1 cellular context compared by ENCODE assay signal in the genomic region with DNA sequence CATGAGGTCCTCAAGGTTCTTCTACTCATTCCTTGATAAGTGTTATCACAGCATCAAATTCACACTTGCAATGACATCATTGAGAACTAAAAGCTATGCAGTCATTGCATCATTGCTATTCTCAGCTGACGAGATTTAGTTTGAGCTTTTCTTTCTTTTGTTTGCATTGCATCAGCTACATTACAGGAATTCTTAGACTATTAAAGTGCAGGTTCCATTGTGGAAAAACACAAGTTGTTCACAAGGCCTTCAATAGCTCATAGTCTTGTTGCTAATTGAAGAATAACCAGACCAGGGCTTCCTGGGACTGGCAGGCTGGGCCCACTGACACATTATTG.
TF ChIP-seq lines count a peak whose summit lies in the region.

No MANE protein-coding gene starts in this region.

TF ChIP-seq in HepG2, 621 proteins besides CTCF, POLR2A, EP300 and RAD21 (continued from another document and continues in another):
- TF ChIP-seq RBAK (CRISPR knock-in tag; IDR thresholded peaks at IDR 0.05) (no peak), HOXA5 (CRISPR knock-in tag; IDR thresholded peaks at IDR 0.05) (0 out of 2 replicates have a peak, but pooled peaks have one; percentile 55), POGZ (CRISPR knock-in tag; IDR thresholded peaks at IDR 0.05) (no peak; the same call in 1 of the 2 replicates), ZSCAN25 (CRISPR knock-in tag; IDR thresholded peaks at IDR 0.05) (no peak), MIER3 (CRISPR knock-in tag; IDR thresholded peaks at IDR 0.05; ENCODE audit: borderline replicate concordance) (peak; percentile 84; the same call in 1 of the 2 replicates), ZMYM4 (CRISPR knock-in tag; IDR thresholded peaks at IDR 0.05) (0 out of 2 replicates have a peak, but pooled peaks have one; percentile 32), RARA (CRISPR knock-in tag; IDR thresholded peaks at IDR 0.05) (peak; percentile 54), TGIF2 (CRISPR knock-in tag; IDR thresholded peaks at IDR 0.05) (peak; percentile 48; the same call in 1 of the 2 replicates), KDM3A (CRISPR knock-in tag; IDR thresholded peaks at IDR 0.05; ENCODE audit: low read depth) (peak; percentile 32; the same call in 1 of the 2 replicates), DNMT3B (CRISPR knock-in tag; conservative IDR thresholded peaks at IDR 0.05) (peak; percentile 79), BCL6 (CRISPR knock-in tag; IDR thresholded peaks at IDR 0.05) (peak; percentile 82), ZNF564 (CRISPR knock-in tag; IDR thresholded peaks at IDR 0.05) (0 out of 2 replicates have a peak, but pooled peaks have one; percentile 32), HNF4A (CRISPR knock-in tag; IDR thresholded peaks at IDR 0.05) (peak; percentile 62), ZNF317 (CRISPR knock-in tag; IDR thresholded peaks at IDR 0.05) (peak; percentile 48; the same call in 1 of the 2 replicates), FOXJ3 (CRISPR knock-in tag; IDR thresholded peaks at IDR 0.05; ENCODE audit: borderline replicate concordance) (peak; percentile 62; the same call in 1 of the 2 replicates), ISL2 (CRISPR knock-in tag; IDR thresholded peaks at IDR 0.05) (peak; percentile 84), HMG20A (CRISPR knock-in tag; IDR thresholded peaks at IDR 0.05; ENCODE audit: borderline replicate concordance) (peak; percentile 86; the same call in 1 of the 2 replicates), ATF1 (CRISPR knock-in tag; IDR thresholded peaks at IDR 0.05) (peak; percentile 51; the same call in 1 of the 2 replicates), ZNF878 (CRISPR knock-in tag; IDR thresholded peaks at IDR 0.05) (peak; percentile 87), ZFP1 (CRISPR knock-in tag; IDR thresholded peaks at IDR 0.05) (0 out of 2 replicates have a peak, but pooled peaks have one; percentile 34), TARDBP (CRISPR knock-in tag; IDR thresholded peaks at IDR 0.05) (0 out of 2 replicates have a peak, but pooled peaks have one; percentile 25), SOX13 (IDR thresholded peaks at IDR 0.05) (no peak), SOX13 (CRISPR knock-in tag; conservative IDR thresholded peaks at IDR 0.05 in 1 of 2, IDR thresholded peaks at IDR 0.05 in 1 of 2) (peak in 1 of 2 experiments; percentile 97; a peak in 2 of 4 replicates), JUND (CRISPR knock-in tag; IDR thresholded peaks at IDR 0.05) (0 out of 2 replicates have a peak, but pooled peaks have one; percentile 15), SMAD1 (CRISPR knock-in tag; IDR thresholded peaks at IDR 0.05; ENCODE audit: borderline replicate concordance, low read depth) (no peak), CEBPG (CRISPR knock-in tag; IDR thresholded peaks at IDR 0.05) (peak; percentile 98), HMG20B (CRISPR knock-in tag; conservative IDR thresholded peaks at IDR 0.05) (0 out of 2 replicates have a peak, but pooled peaks have one; percentile 44), ZNF136 (CRISPR knock-in tag; IDR thresholded peaks at IDR 0.05; ENCODE audit: low read depth) (no peak), RBFOX2 (IDR thresholded peaks at IDR 0.05; ENCODE audit: low read depth, low read length) (peak; percentile 38; the same call in 1 of the 2 replicates), HNF1A (IDR thresholded peaks at IDR 0.05; ENCODE audit: low read depth) (no peak; the same call in 1 of the 2 replicates), HNF1A (CRISPR knock-in tag; IDR thresholded peaks at IDR 0.05; ENCODE audit: borderline replicate concordance) (peak; percentile 55; the same call in 1 of the 2 replicates), TFAP4 (IDR thresholded peaks at IDR 0.05; ENCODE audit: borderline replicate concordance, low read depth) (peak; percentile 96), SP5 (CRISPR knock-in tag; IDR thresholded peaks at IDR 0.05; ENCODE audit: borderline replicate concordance, low read depth) (peak; percentile 20; the same call in 1 of the 2 replicates), RXRB (CRISPR knock-in tag; IDR thresholded peaks at IDR 0.05; ENCODE audit: borderline replicate concordance) (peak; percentile 60), KAT7 (CRISPR knock-in tag; IDR thresholded peaks at IDR 0.05; ENCODE audit: borderline replicate concordance) (peak; percentile 44; the same call in 1 of the 2 replicates), ZNF7 (CRISPR knock-in tag; IDR thresholded peaks at IDR 0.05) (0 out of 2 replicates have a peak, but pooled peaks have one; percentile 30), ZNF331 (CRISPR knock-in tag; IDR thresholded peaks at IDR 0.05) (peak; percentile 77; the same call in 1 of the 2 replicates), THRA (CRISPR knock-in tag; IDR thresholded peaks at IDR 0.05; ENCODE audit: borderline replicate concordance) (peak; percentile 78; the same call in 1 of the 2 replicates), ATF7 (IDR thresholded peaks at IDR 0.05) (peak; percentile 98), ATF7 (CRISPR knock-in tag; IDR thresholded peaks at IDR 0.05) (peak; percentile 60; the same call in 1 of the 2 replicates), RCOR2 (CRISPR knock-in tag; IDR thresholded peaks at IDR 0.05) (peak; percentile 42; the same call in 1 of the 2 replicates), ZNF34 (CRISPR knock-in tag; IDR thresholded peaks at IDR 0.05; ENCODE audit: borderline replicate concordance) (no peak), NR2F1 (CRISPR knock-in tag; IDR thresholded peaks at IDR 0.05) (peak in 1 of 2 experiments; percentile 44; a peak in 1 of 4 replicates)
- TF ChIP-seq, protein P1, sequence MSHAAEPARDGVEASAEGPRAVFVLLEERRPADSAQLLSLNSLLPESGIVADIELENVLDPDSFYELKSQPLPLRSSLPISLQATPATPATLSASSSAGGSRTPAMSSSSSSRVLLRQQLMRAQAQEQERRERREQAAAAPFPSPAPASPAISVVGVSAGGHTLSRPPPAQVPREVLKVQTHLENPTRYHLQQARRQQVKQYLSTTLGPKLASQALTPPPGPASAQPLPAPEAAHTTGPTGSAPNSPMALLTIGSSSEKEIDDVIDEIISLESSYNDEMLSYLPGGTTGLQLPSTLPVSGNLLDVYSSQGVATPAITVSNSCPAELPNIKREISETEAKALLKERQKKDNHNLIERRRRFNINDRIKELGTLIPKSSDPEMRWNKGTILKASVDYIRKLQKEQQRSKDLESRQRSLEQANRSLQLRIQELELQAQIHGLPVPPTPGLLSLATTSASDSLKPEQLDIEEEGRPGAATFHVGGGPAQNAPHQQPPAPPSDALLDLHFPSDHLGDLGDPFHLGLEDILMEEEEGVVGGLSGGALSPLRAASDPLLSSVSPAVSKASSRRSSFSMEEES (CRISPR knock-in tag; IDR thresholded peaks at IDR 0.05): peak; percentile 87
- TF ChIP-seq, protein P2, sequence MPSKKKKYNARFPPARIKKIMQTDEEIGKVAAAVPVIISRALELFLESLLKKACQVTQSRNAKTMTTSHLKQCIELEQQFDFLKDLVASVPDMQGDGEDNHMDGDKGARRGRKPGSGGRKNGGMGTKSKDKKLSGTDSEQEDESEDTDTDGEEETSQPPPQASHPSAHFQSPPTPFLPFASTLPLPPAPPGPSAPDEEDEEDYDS (CRISPR knock-in tag; IDR thresholded peaks at IDR 0.05): no peak
- TF ChIP-seq, protein P3, sequence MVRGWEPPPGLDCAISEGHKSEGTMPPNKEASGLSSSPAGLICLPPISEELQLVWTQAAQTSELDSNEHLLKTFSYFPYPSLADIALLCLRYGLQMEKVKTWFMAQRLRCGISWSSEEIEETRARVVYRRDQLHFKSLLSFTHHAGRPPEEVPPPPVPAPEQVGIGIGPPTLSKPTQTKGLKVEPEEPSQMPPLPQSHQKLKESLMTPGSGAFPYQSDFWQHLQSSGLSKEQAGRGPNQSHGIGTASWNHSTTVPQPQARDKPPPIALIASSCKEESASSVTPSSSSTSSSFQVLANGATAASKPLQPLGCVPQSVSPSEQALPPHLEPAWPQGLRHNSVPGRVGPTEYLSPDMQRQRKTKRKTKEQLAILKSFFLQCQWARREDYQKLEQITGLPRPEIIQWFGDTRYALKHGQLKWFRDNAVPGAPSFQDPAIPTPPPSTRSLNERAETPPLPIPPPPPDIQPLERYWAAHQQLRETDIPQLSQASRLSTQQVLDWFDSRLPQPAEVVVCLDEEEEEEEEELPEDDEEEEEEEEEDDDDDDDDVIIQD (CRISPR knock-in tag; IDR thresholded peaks at IDR 0.05; ENCODE audit: low read depth): peak; percentile 66; the same call in 1 of the 2 replicates
- TF ChIP-seq, protein P4, sequence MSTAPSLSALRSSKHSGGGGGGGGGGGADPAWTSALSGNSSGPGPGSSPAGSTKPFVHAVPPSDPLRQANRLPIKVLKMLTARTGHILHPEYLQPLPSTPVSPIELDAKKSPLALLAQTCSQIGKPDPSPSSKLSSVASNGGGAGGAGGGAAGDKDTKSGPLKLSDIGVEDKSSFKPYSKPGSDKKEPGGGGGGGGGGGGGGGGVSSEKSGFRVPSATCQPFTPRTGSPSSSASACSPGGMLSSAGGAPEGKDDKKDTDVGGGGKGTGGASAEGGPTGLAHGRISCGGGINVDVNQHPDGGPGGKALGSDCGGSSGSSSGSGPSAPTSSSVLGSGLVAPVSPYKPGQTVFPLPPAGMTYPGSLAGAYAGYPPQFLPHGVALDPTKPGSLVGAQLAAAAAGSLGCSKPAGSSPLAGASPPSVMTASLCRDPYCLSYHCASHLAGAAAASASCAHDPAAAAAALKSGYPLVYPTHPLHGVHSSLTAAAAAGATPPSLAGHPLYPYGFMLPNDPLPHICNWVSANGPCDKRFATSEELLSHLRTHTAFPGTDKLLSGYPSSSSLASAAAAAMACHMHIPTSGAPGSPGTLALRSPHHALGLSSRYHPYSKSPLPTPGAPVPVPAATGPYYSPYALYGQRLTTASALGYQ (CRISPR knock-in tag; IDR thresholded peaks at IDR 0.05): peak; percentile 33; the same call in 1 of the 2 replicates
- TF ChIP-seq, protein P5, sequence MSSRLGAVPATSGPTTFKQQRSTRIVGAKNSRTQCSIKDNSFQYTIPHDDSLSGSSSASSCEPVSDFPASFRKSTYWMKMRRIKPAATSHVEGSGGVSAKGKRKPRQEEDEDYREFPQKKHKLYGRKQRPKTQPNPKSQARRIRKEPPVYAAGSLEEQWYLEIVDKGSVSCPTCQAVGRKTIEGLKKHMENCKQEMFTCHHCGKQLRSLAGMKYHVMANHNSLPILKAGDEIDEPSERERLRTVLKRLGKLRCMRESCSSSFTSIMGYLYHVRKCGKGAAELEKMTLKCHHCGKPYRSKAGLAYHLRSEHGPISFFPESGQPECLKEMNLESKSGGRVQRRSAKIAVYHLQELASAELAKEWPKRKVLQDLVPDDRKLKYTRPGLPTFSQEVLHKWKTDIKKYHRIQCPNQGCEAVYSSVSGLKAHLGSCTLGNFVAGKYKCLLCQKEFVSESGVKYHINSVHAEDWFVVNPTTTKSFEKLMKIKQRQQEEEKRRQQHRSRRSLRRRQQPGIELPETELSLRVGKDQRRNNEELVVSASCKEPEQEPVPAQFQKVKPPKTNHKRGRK (CRISPR knock-in tag; IDR thresholded peaks at IDR 0.05): no peak
